ENCODE assay signal across 8 cellular contexts in genomic region chr1:16677552-16678423, GRCh38. TPM values are rescaled to one million over a fixed set of nuclear protein-coding genes. Genes with fewer than 3 reads are reported as not detected.
DNase-seq lines count a peak whose midpoint lies in the region; ATAC-seq and TF ChIP-seq lines count a peak whose summit lies in the region.

No MANE protein-coding gene starts in this region.

- no peaks in the 10 kb centered on the region for H3K9me2 ChIP-seq in Loucy (replicated peaks; ENCODE audit: low read depth, low read length)

- H3K27ac Mint-ChIP-seq in activated CD4-positive, alpha-beta T cell treated with anti-CD3 and anti-CD28 coated beads for 36 hours = peak overlapping the region; percentile 58

- peak overlapping the region; percentile 50 for H3K4me3 Mint-ChIP-seq in activated CD4-positive, alpha-beta T cell treated with anti-CD3 and anti-CD28 coated beads for 36 hours

- POLR2A ChIA-PET in activated CD4-positive, alpha-beta T cell treated with anti-CD3 and anti-CD28 coated beads for 36 hours (lab: Charles Lee) = interaction anchor here (1.4 kb wide), 1 partner anchor 227 kb away, joined by 6 read pairs; no protein-coding TSS in a partner anchor

- ATAC-seq in activated CD4-positive, alpha-beta T cell treated with anti-CD3 and anti-CD28 coated beads for 36 hours = peak; percentile 94
- no peak for ATAC-seq in HG02642 (IDR thresholded peaks at IDR 0.05; ENCODE audit: poor library complexity, unreplicated experiment)

- H3K9ac ChIP-seq in Loucy (ENCODE audit: low read depth, low read length, poor library complexity, severe bottlenecking) = no peak overlapping the region

- no peaks in the 10 kb centered on the region for H3K36me3 ChIP-seq in Loucy (ENCODE audit: insufficient read depth, low read length)

- H2AFZ ChIP-seq in Loucy (ENCODE audit: low read length) = no peak overlapping the region

- intact Hi-C loops in activated CD4-positive, alpha-beta T cell treated with anti-CD3 and anti-CD28 coated beads for 36 hours (cut with DNase I, micrococcal nuclease) = loop anchor here (10.0 kb wide), 3 partner anchors 47 to 227 kb away; partner anchors contain the start of gene RNU1-2 (in 1 of the 2)

- H3K79me2 ChIP-seq in Loucy (ENCODE audit: insufficient read depth, low read length) = no peaks in the 10 kb centered on the region

- H3K27me3 ChIP-seq in Loucy (ENCODE audit: insufficient read depth, low read length, poor library complexity, severe bottlenecking) = no peaks in the 10 kb centered on the region

- H3F3A ChIP-seq in Loucy (ENCODE audit: low read depth) = no peaks in the 10 kb centered on the region

- CTCF ChIA-PET in activated CD4-positive, alpha-beta T cell treated with anti-CD3 and anti-CD28 coated beads for 36 hours (lab: Charles Lee) = interaction anchor here (1.7 kb wide), 1 partner anchor 31 kb away, joined by 4 read pairs; no protein-coding TSS in a partner anchor

- H3K27me3 Mint-ChIP-seq in activated CD4-positive, alpha-beta T cell treated with anti-CD3 and anti-CD28 coated beads for 36 hours = peaks cover 29% of the 10 kb centered on the region

- no peak overlapping the region for H3K4me3 ChIP-seq in Loucy (ENCODE audit: low read length, poor library complexity, severe bottlenecking)

- no peaks in the 10 kb centered on the region for H3K9me3 ChIP-seq in Loucy (ENCODE audit: insufficient read depth, low read depth, low read length)

- peaks cover 26% of the 10 kb centered on the region for H3K4me1 Mint-ChIP-seq in activated CD4-positive, alpha-beta T cell treated with anti-CD3 and anti-CD28 coated beads for 36 hours

- no peaks in the 10 kb centered on the region for H3K9me3 Mint-ChIP-seq in activated CD4-positive, alpha-beta T cell treated with anti-CD3 and anti-CD28 coated beads for 36 hours (ENCODE audit: low read depth)

- H3K4me1 ChIP-seq in Loucy (ENCODE audit: insufficient read depth, low read length, poor library complexity, severe bottlenecking) = peaks cover 9% of the 10 kb centered on the region

- DNase-seq in activated CD4-positive, alpha-beta T cell treated with anti-CD3 and anti-CD28 coated beads for 36 hours = peak; percentile 77
- DNase-seq in activated CD4-positive, alpha-beta T cell treated with anti-CD3 and anti-CD28 coated beads, Interleukin-2, amount 50 U/mL, for 1 hour = no peak
- DNase-seq in activated CD4-positive, alpha-beta T cell treated with anti-CD3 and anti-CD28 coated beads, Interleukin-2, amount 50 U/mL, for 4 hours = peak; percentile 17 to 23
- DNase-seq in fibroblast of the conjunctiva (ENCODE audit: low read depth) (peak; percentile 36), NCI-H2029 (lab: John Stamatoyannopoulos, UW) (no peak)
- peak; percentile 57 for DNase-seq in stimulated activated CD4-positive, alpha-beta T cell treated with anti-CD3 and anti-CD28 coated beads, Interleukin-12 subunit alpha, Interleukin-12 subunit beta, amount 100 ng/mL, for 4 hours

- no peaks in the 10 kb centered on the region for H4K20me1 ChIP-seq in Loucy (ENCODE audit: insufficient read depth, low read length, poor library complexity, severe bottlenecking)

- no peaks in the 10 kb centered on the region for H3K36me3 Mint-ChIP-seq in activated CD4-positive, alpha-beta T cell treated with anti-CD3 and anti-CD28 coated beads for 36 hours (ENCODE audit: low read depth)

- no peak for TF ChIP-seq CTCF in Loucy (conservative IDR thresholded peaks at IDR 0.05; ENCODE audit: low read length)

- peak overlapping the region; percentile 49 for H3K4me2 ChIP-seq in Loucy (ENCODE audit: low read depth, low read length, poor library complexity, severe bottlenecking)

RNA-seq across cellular contexts. Expression of gene RNU1-3, which starts 11.0 kb away (rescaled TPM):
- 1,000 to 10,000 TPM; 1,573 to 2,291 TPM for total RNA-seq in activated CD4-positive, alpha-beta T cell treated with anti-CD3 and anti-CD28 coated beads for 36 hours

Comparison
In these comparisons a context has a peak if more than half of its experiments do, and no peak if none do; other contexts are left out.
1. DNase-seq: peak in activated CD4-positive, alpha-beta T cell treated with anti-CD3 and anti-CD28 coated beads for 36 hours (single experiment), activated CD4-positive, alpha-beta T cell treated with anti-CD3 and anti-CD28 coated beads, Interleukin-2, amount 50 U/mL, for 4 hours (2 of 2), fibroblast of the conjunctiva (single experiment) and stimulated activated CD4-positive, alpha-beta T cell treated with anti-CD3 and anti-CD28 coated beads, Interleukin-12 subunit alpha, Interleukin-12 subunit beta, amount 100 ng/mL, for 4 hours (single experiment); none in activated CD4-positive, alpha-beta T cell treated with anti-CD3 and anti-CD28 coated beads, Interleukin-2, amount 50 U/mL, for 1 hour (single experiment) and NCI-H2029 (single experiment).